ENCODE assay signal across 2 cellular contexts in the genomic region with DNA sequence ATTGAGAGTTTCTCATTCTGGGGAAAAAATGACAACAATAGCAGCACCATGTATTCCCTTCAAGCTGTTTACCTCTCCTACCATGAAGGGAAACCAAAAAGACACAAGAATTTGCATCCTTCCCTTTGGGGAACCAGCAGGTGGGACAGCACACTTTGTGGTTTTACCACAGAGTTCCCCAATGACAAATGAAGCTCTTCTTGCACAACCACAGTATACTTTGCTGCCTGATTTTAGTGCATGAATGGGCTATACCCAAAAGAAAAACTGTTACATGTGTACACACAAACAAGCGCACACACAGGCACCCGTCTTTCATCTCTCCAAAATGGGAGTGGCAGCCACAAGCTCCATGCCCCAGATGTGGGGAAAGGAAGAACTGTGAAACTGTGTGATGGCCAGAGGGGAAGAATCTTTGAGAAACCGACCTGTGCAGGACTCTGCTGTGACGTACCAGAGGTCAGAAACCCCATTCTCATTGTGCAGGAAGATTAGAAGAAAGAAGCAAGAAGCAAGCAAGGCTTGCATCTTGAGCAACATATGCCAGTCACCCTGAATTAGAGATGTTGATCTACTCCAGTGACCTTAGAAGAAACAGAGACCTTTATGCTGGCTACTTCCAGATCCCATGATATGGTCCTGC.
TF ChIP-seq lines count a peak whose summit lies in the region.

No MANE protein-coding gene starts in this region.

TF ChIP-seq in GM12891, 5 proteins besides CTCF, POLR2A, EP300 and RAD21 (continued from another document):
- peak; percentile 85; the same call in 1 of the 2 replicates for TF ChIP-seq POU2F2 (IDR thresholded peaks at IDR 0.05; ENCODE audit: low read depth, low read length)

TF ChIP-seq in GM12878, 131 proteins besides CTCF, POLR2A, EP300 and RAD21 (continued from another document):
- TF ChIP-seq ATF2 (IDR thresholded peaks at IDR 0.05; ENCODE audit: low read length), result 0 out of 2 replicates have a peak, but pooled peaks have one; percentile 19
- peak; percentile 86 for TF ChIP-seq RUNX3 (IDR thresholded peaks at IDR 0.05; ENCODE audit: low read length)
- no peak for TF ChIP-seq ZNF622 (IDR thresholded peaks at IDR 0.05)
- 0 out of 3 replicates have a peak, but pooled peaks have one; percentile 32 for TF ChIP-seq POU2F2 (IDR thresholded peaks at IDR 0.05; ENCODE audit: borderline replicate concordance, low read depth, low read length)
- no peak for TF ChIP-seq ZBTB11 (CRISPR knock-in tag; IDR thresholded peaks at IDR 0.05)
- TF ChIP-seq JUND (IDR thresholded peaks at IDR 0.05; ENCODE audit: low read depth, low read length), result no peak
- peak; percentile 28 to 33; a peak in 1 of 4 replicates for TF ChIP-seq BHLHE40 (IDR thresholded peaks at IDR 0.05; ENCODE audit: borderline replicate concordance in 1 of 2, low read depth in 2 of 2, low read length in 1 of 2)
- no peak for TF ChIP-seq SREBF2 (IDR thresholded peaks at IDR 0.05; ENCODE audit: low read length)
- TF ChIP-seq RELA (IDR thresholded peaks at IDR 0.05; ENCODE audit: borderline replicate concordance, partially characterized antibody), result no peak
- TF ChIP-seq, protein P1, sequence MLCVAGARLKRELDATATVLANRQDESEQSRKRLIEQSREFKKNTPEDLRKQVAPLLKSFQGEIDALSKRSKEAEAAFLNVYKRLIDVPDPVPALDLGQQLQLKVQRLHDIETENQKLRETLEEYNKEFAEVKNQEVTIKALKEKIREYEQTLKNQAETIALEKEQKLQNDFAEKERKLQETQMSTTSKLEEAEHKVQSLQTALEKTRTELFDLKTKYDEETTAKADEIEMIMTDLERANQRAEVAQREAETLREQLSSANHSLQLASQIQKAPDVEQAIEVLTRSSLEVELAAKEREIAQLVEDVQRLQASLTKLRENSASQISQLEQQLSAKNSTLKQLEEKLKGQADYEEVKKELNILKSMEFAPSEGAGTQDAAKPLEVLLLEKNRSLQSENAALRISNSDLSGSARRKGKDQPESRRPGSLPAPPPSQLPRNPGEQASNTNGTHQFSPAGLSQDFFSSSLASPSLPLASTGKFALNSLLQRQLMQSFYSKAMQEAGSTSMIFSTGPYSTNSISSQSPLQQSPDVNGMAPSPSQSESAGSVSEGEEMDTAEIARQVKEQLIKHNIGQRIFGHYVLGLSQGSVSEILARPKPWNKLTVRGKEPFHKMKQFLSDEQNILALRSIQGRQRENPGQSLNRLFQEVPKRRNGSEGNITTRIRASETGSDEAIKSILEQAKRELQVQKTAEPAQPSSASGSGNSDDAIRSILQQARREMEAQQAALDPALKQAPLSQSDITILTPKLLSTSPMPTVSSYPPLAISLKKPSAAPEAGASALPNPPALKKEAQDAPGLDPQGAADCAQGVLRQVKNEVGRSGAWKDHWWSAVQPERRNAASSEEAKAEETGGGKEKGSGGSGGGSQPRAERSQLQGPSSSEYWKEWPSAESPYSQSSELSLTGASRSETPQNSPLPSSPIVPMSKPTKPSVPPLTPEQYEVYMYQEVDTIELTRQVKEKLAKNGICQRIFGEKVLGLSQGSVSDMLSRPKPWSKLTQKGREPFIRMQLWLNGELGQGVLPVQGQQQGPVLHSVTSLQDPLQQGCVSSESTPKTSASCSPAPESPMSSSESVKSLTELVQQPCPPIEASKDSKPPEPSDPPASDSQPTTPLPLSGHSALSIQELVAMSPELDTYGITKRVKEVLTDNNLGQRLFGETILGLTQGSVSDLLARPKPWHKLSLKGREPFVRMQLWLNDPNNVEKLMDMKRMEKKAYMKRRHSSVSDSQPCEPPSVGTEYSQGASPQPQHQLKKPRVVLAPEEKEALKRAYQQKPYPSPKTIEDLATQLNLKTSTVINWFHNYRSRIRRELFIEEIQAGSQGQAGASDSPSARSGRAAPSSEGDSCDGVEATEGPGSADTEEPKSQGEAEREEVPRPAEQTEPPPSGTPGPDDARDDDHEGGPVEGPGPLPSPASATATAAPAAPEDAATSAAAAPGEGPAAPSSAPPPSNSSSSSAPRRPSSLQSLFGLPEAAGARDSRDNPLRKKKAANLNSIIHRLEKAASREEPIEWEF (IDR thresholded peaks at IDR 0.05; ENCODE audit: insufficient replicate concordance, low read depth, low read length), result no peak
- TF ChIP-seq ATF7 (IDR thresholded peaks at IDR 0.05; ENCODE audit: low read depth), result no peak
- TF ChIP-seq, protein P2, sequence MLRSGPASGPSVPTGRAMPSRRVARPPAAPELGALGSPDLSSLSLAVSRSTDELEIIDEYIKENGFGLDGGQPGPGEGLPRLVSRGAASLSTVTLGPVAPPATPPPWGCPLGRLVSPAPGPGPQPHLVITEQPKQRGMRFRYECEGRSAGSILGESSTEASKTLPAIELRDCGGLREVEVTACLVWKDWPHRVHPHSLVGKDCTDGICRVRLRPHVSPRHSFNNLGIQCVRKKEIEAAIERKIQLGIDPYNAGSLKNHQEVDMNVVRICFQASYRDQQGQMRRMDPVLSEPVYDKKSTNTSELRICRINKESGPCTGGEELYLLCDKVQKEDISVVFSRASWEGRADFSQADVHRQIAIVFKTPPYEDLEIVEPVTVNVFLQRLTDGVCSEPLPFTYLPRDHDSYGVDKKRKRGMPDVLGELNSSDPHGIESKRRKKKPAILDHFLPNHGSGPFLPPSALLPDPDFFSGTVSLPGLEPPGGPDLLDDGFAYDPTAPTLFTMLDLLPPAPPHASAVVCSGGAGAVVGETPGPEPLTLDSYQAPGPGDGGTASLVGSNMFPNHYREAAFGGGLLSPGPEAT (IDR thresholded peaks at IDR 0.05; ENCODE audit: low read depth), result no peak
- 0 out of 2 replicates have a peak, but pooled peaks have one; percentile 20 for TF ChIP-seq TCF3 (IDR thresholded peaks at IDR 0.05; ENCODE audit: borderline replicate concordance, insufficient read depth, low read depth, low read length)
- TF ChIP-seq, protein P3, sequence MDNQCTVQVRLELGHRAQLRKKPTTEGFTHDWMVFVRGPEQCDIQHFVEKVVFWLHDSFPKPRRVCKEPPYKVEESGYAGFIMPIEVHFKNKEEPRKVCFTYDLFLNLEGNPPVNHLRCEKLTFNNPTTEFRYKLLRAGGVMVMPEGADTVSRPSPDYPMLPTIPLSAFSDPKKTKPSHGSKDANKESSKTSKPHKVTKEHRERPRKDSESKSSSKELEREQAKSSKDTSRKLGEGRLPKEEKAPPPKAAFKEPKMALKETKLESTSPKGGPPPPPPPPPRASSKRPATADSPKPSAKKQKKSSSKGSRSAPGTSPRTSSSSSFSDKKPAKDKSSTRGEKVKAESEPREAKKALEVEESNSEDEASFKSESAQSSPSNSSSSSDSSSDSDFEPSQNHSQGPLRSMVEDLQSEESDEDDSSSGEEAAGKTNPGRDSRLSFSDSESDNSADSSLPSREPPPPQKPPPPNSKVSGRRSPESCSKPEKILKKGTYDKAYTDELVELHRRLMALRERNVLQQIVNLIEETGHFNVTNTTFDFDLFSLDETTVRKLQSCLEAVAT (IDR thresholded peaks at IDR 0.05), result no peak
